25 cellular contexts compared by ENCODE assay signal in the genomic region with DNA sequence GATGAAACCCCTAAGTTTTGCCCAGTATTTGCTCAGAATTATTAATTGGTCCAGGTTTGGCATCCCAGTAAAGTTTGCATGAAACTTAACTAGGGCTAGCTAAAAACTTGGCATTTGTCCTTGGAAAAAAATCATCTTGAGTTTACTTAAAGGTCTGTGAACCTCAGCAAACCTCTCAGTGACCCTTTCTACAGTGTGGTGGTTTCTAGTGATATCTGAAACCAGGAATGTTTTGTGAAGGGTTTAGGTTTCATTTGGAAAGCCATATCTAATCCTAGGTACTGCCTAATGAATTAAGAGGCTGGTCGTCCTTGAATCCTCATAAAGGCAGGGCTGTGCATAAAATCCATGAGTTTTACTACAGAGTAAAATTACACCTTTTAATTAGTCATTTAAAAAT.
A peak's percentile ranks its signal among the peaks of the same experiment; 100 is the strongest.
DNase-seq lines count a peak whose midpoint lies in the region; ATAC-seq, FAIRE-seq and TF ChIP-seq lines count a peak whose summit lies in the region.
"Had no signal": no experiment of that assay in that cellular context is flagged by ENCODE, and none has a peak within 500 bp of the region (broad histone marks: within the 10 kb centered on the region; RNA-seq: fewer than 3 reads in every experiment).

No MANE protein-coding gene starts in this region.

- no peaks in the 10 kb centered on the region for H3K9me3 ChIP-seq in pancreas
- H3K9me3 ChIP-seq: esophagus squamous epithelium, heart right ventricle, lower lobe of right lung had no signal

- no peaks in the 10 kb centered on the region for H3K27me3 ChIP-seq in pancreas
- H3K27me3 ChIP-seq: esophagus squamous epithelium, heart right ventricle had no signal

- no peak for FAIRE-seq in pancreas (lab: Jason Lieb, UNC)
- FAIRE-seq: D721Med had no signal

- no peak overlapping the region for H3K27ac ChIP-seq in pancreas
- H3K27ac ChIP-seq: esophagus squamous epithelium, GM23248, heart right ventricle, lower lobe of right lung had no signal

- DNase-seq in NCI-H1092 treated with DMSO at 0.1 percent for 48 hours (lab: John Stamatoyannopoulos, UW): peak; percentile 17
- DNase-seq in NCI-H1092 (lab: John Stamatoyannopoulos, UW): no peak
- peak; percentile 94 for DNase-seq in fibroblast of peridontal ligament (ENCODE audit: extremely low read depth)
- peak; percentile 51 for DNase-seq in stromal cell of bone marrow (ENCODE audit: low read depth)
- no peak for DNase-seq in pancreas
- DNase-seq in NCI-H345 treated with DMSO at 0.1 percent for 48 hours (lab: John Stamatoyannopoulos, UW; ENCODE audit: unreplicated experiment): no peak
- DNase-seq in NOMO-1 (lab: John Stamatoyannopoulos, UW; ENCODE audit: unreplicated experiment in 2 of 2): no peak
- DNase-seq: activated CD4-positive, alpha-beta T cell treated with anti-CD3 and anti-CD28 coated beads for 4 hours; activated naive CD8-positive, alpha-beta T cell treated with anti-CD3 and anti-CD28 coated beads, Interleukin-2, amount 10 ng/mL, durations not matched to agents 7 days and 5 days; C1 segment of cervical spinal cord; effector memory CD8-positive, alpha-beta T cell; esophagus squamous epithelium; GDM1; GM23248; heart right ventricle; immature natural killer cell; lower lobe of right lung; MM.1S; NCI-H187; NCI-H446; RPMI8226; stimulated activated CD4-positive, alpha-beta T cell treated with anti-CD3 and anti-CD28 coated beads, Interleukin-4, amount 100 ng/mL, for 1 hour had no signal

- H3K36me3 ChIP-seq in pancreas: no peaks in the 10 kb centered on the region
- H3K36me3 ChIP-seq: esophagus squamous epithelium, heart right ventricle, lower lobe of right lung had no signal

- peaks cover 0 to 6% (median 3%) of the 10 kb centered on the region in 3 donors for H3K4me1 ChIP-seq in pancreas

- ATAC-seq in SK-N-SH treated with all-trans-retinoic acid at 6 μM for 48 hours (peak; percentile 96), pancreas (no peak)
- ATAC-seq: activated T-helper 17 cell treated with anti-CD3 and anti-CD28 coated beads, Interleukin-2, amount 50 U/mL, for 72 hours; effector memory CD8-positive, alpha-beta T cell; heart right ventricle; lower lobe of right lung had no signal

- H3K4me3 ChIP-seq in pancreas: no peak overlapping the region
- H3K4me3 ChIP-seq: esophagus squamous epithelium, GM23248, heart right ventricle, lower lobe of right lung had no signal

- intact Hi-C loops in pancreas (cut with DNase I): no loop called here

- no peak for TF ChIP-seq CTCF in pancreas (IDR thresholded peaks at IDR 0.05)

- WGBS in pancreas, 2 donors: 26 to 38% methylated on average over 1 of the region's 1 CpG

TF ChIP-seq in SK-N-SH treated with all-trans-retinoic acid at 6 μM for 48 hours, 23 proteins besides CTCF, POLR2A, EP300 and RAD21:
- TF ChIP-seq CSDC2 (CRISPR knock-in tag; IDR thresholded peaks at IDR 0.05): no peak

Comparison
In these comparisons a context has a peak if more than half of its experiments do, and no peak if none do; other contexts are left out.
1. DNase-seq: peak in NCI-H1092 treated with DMSO at 0.1 percent for 48 hours (single experiment), fibroblast of peridontal ligament (single experiment) and stromal cell of bone marrow (single experiment); none in NCI-H1092 (single experiment), pancreas (0 of 6), NCI-H345 treated with DMSO at 0.1 percent for 48 hours (single experiment) and NOMO-1 (0 of 2).